ENCODE assay signal across 9 cellular contexts in the genomic region with DNA sequence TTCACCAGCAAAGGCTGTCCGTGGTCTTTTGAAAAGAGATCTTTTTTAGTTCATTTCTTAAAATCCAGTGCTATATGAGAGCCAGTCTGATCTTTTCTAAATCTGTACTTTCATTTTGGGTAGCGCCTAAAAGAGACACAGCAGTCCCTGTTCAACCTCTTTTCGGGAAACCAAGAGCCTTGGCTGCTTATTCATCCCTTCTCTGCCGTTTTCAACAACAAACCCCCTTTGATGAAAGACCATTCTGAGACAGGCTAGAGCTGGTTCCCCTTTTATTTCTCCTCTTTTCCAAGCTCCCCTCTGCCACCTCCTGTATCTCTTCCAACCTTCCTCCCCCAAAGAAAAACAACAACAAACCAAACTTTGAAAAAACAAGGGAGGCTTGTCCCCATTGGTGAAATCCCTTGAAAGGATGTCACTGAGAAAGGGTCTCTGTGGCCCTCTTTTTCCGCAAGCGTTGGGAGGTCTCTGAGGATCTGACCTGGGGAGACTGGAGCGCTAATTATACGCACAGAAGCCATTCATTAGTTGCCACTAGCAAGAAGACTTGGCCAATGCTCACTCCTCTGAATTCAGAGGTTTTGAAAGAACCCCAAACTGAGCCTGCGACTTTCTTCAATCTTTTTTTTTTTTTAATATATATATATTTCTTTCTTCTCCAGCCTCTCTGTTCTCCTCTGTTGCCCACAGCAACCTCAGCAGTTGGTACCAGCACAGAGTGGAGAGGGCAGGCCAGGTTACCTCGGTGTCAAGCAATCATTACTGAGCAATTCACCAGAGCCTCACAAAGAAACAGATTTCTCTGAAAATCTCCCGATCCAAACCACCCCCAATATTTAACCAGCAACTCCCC.
DNase-seq lines count a peak whose midpoint lies in the region; ATAC-seq and TF ChIP-seq lines count a peak whose summit lies in the region.
"Had no signal": no experiment of that assay in that cellular context is flagged by ENCODE, and none has a peak within 500 bp of the region (broad histone marks: within the 10 kb centered on the region; RNA-seq: fewer than 3 reads in every experiment).

No MANE protein-coding gene starts in this region.

- H3K14ac ChIP-seq in neuronal stem cell (ENCODE audit: low read length), result no peak overlapping the region

- no peak overlapping the region for H3K23ac ChIP-seq in neuronal stem cell (ENCODE audit: low read depth, low read length, poor library complexity)

- H3K9ac ChIP-seq in OCI-LY3 (ENCODE audit: low read length), result no peak overlapping the region
- H3K9ac ChIP-seq in neuronal stem cell (ENCODE audit: low read depth, low read length, poor library complexity), result no peak overlapping the region

- WGBS in neuronal stem cell (ENCODE audit: extremely low coverage in 2 of 2, insufficient read length in 2 of 2, insufficient replicate concordance in 1 of 2), 2 donors, result no CpG with 5 or more reads among the region's 11 CpGs

- peak overlapping the region; percentile 82 to 97 (median 91) for H3K27ac Mint-ChIP-seq in CD4-positive, CD25-positive, alpha-beta regulatory T cell

- H3K9me3 ChIP-seq in CD4-positive, CD25-positive, alpha-beta regulatory T cell (ENCODE audit: control insufficient read depth in 2 of 2, low read length in 2 of 2), result no peaks in the 10 kb centered on the region
- H3K9me3 ChIP-seq in OCI-LY3 (ENCODE audit: insufficient read depth, low read length) (no peaks in the 10 kb centered on the region), neuronal stem cell (replicated peaks in 1 of 2; ENCODE audit: control insufficient read depth in 2 of 2, insufficient read depth in 1 of 2, low read depth in 1 of 2, low read length in 2 of 2) (no peaks in the 10 kb centered on the region)
- H3K9me3 ChIP-seq in effector memory CD4-positive, alpha-beta T cell (ENCODE audit: control insufficient read depth, low read length), result no peaks in the 10 kb centered on the region

- no peak for ATAC-seq in CD4-positive, CD25-positive, alpha-beta regulatory T cell (ENCODE audit: low read depth in 2 of 2)
- ATAC-seq in GM21717 (IDR thresholded peaks at IDR 0.05; ENCODE audit: unreplicated experiment) (no peak), HG02610 (IDR thresholded peaks at IDR 0.05; ENCODE audit: unreplicated experiment) (no peak), GM18511 (IDR thresholded peaks at IDR 0.05; ENCODE audit: unreplicated experiment) (no peak), HG03025 (IDR thresholded peaks at IDR 0.05; ENCODE audit: low FRiP score, unreplicated experiment) (no peak)

- H3K36me3 ChIP-seq in CD4-positive, CD25-positive, alpha-beta regulatory T cell (ENCODE audit: control insufficient read depth, insufficient read depth, low read length), result no peaks in the 10 kb centered on the region
- H3K36me3 ChIP-seq in OCI-LY3 (replicated peaks; ENCODE audit: low read depth, low read length) (no peaks in the 10 kb centered on the region), neuronal stem cell (replicated peaks in 1 of 2; ENCODE audit: control insufficient read depth in 2 of 2, insufficient read depth in 2 of 2, low read length in 2 of 2) (no peaks in the 10 kb centered on the region)
- no peaks in the 10 kb centered on the region for H3K36me3 ChIP-seq in effector memory CD4-positive, alpha-beta T cell (ENCODE audit: control insufficient read depth, insufficient read depth, low read length)

- H3K4me2 ChIP-seq in OCI-LY3 (ENCODE audit: low read length), result peak overlapping the region; percentile 18; the same call in 1 of the 2 replicates
- H3K4me2 ChIP-seq in neuronal stem cell (ENCODE audit: insufficient read depth, low read length, poor library complexity, severe bottlenecking), result no peak overlapping the region

- no peak overlapping the region for H3K4ac ChIP-seq in neuronal stem cell (ENCODE audit: low read length)

- no peak overlapping the region for H2AK5ac ChIP-seq in neuronal stem cell (ENCODE audit: low read depth, low read length)

- H3K4me1 ChIP-seq in CD4-positive, CD25-positive, alpha-beta regulatory T cell (ENCODE audit: control insufficient read depth, insufficient read depth, low read length, poor library complexity, severe bottlenecking), result peaks cover 28% of the 10 kb centered on the region
- H3K4me1 ChIP-seq in OCI-LY3 (ENCODE audit: low read length) (peaks cover 19% of the 10 kb centered on the region), neuronal stem cell (ENCODE audit: control insufficient read depth in 2 of 2, insufficient read depth in 1 of 2, low read depth in 1 of 2, low read length in 2 of 2) (peaks cover 16 to 29% of the 10 kb centered on the region in 2 donors)
- peaks cover 33% of the 10 kb centered on the region for H3K4me1 ChIP-seq in effector memory CD4-positive, alpha-beta T cell (ENCODE audit: control insufficient read depth, insufficient read depth, low read length, poor library complexity, severe bottlenecking)

- H2BK5ac ChIP-seq in neuronal stem cell (ENCODE audit: low read length), result no peak overlapping the region

- peak overlapping the region; percentile 39 for H3K4me3 ChIP-seq in CD4-positive, CD25-positive, alpha-beta regulatory T cell (ENCODE audit: low read depth, low read length)
- H3K4me3 ChIP-seq in OCI-LY3 (ENCODE audit: low read length), result no peak overlapping the region
- H3K4me3 ChIP-seq in effector memory CD4-positive, alpha-beta T cell (ENCODE audit: insufficient read depth, low read depth, low read length, poor library complexity, severe bottlenecking), result peak overlapping the region; percentile 7
- no peak overlapping the region for H3K4me3 ChIP-seq in neuronal stem cell (ENCODE audit: low read length in 2 of 2)

- H3K9me3 Mint-ChIP-seq in CD4-positive, CD25-positive, alpha-beta regulatory T cell, result no peaks in the 10 kb centered on the region

- H4K91ac ChIP-seq in neuronal stem cell (ENCODE audit: low read depth, low read length, poor library complexity), result no peak overlapping the region

- H3K79me2 ChIP-seq in OCI-LY3 (ENCODE audit: low read length), result peaks cover 15% of the 10 kb centered on the region

- peak in 1 of 3 donors; percentile 24 for DNase-seq in CD4-positive, CD25-positive, alpha-beta regulatory T cell
- DNase-seq in effector memory CD4-positive, alpha-beta T cell, result no peak
- DNase-seq in neuronal stem cell (ENCODE audit: low spot score), result no peak
- DNase-seq: Karpas-422 had no signal

- H2BK15ac ChIP-seq in neuronal stem cell (ENCODE audit: low read length), result no peak overlapping the region

- H2BK12ac ChIP-seq in neuronal stem cell (ENCODE audit: low read length), result no peak overlapping the region

- no peaks in the 10 kb centered on the region; the same call in 1 of the 2 replicates for H4K20me1 ChIP-seq in OCI-LY3 (ENCODE audit: insufficient read depth, low read length)

- no peak overlapping the region for H2AFZ ChIP-seq in OCI-LY3 (ENCODE audit: low read depth, low read length)
- peak overlapping the region; percentile 49 for H2AFZ ChIP-seq in neuronal stem cell (ENCODE audit: low read length)

- H3K79me1 ChIP-seq in neuronal stem cell (ENCODE audit: low read depth, low read length), result no peaks in the 10 kb centered on the region

- no peak overlapping the region for H4K8ac ChIP-seq in neuronal stem cell (ENCODE audit: low read depth, low read length)

- no peak for TF ChIP-seq CTCF in OCI-LY3 (IDR thresholded peaks at IDR 0.05; ENCODE audit: low read depth, low read length)

- no peaks in the 10 kb centered on the region for H3K27me3 Mint-ChIP-seq in CD4-positive, CD25-positive, alpha-beta regulatory T cell

- H3K27me3 ChIP-seq in CD4-positive, CD25-positive, alpha-beta regulatory T cell (ENCODE audit: control insufficient read depth, insufficient read depth, low read length), result no peaks in the 10 kb centered on the region
- H3K27me3 ChIP-seq in OCI-LY3 (ENCODE audit: low read depth, low read length) (no peaks in the 10 kb centered on the region), neuronal stem cell (ENCODE audit: control insufficient read depth in 3 of 3, insufficient read depth in 3 of 3, low read depth in 1 of 3, low read length in 3 of 3) (no peaks in the 10 kb centered on the region)
- no peaks in the 10 kb centered on the region for H3K27me3 ChIP-seq in effector memory CD4-positive, alpha-beta T cell (replicated peaks; ENCODE audit: control insufficient read depth, insufficient read depth, low read length, poor library complexity, severe bottlenecking)

- H3K27ac ChIP-seq in CD4-positive, CD25-positive, alpha-beta regulatory T cell (ENCODE audit: insufficient read depth, low read length, poor library complexity, severe bottlenecking), result peak overlapping the region; percentile 34
- H3K27ac ChIP-seq in OCI-LY3 (ENCODE audit: low read length) (no peak overlapping the region), neuronal stem cell (replicated peaks; ENCODE audit: low read length) (peak overlapping the region; percentile 34)
- peak overlapping the region; percentile 66 for H3K27ac ChIP-seq in effector memory CD4-positive, alpha-beta T cell (ENCODE audit: insufficient read depth, low read length, poor library complexity, severe bottlenecking)

- H3K18ac ChIP-seq in neuronal stem cell (ENCODE audit: low read length), result no peak overlapping the region

- no peak overlapping the region for H2BK120ac ChIP-seq in neuronal stem cell (ENCODE audit: low read depth, low read length)

- peaks cover 33 to 69% (median 33%) of the 10 kb centered on the region in 4 donors for H3K4me1 Mint-ChIP-seq in CD4-positive, CD25-positive, alpha-beta regulatory T cell

- H3K36me3 Mint-ChIP-seq in CD4-positive, CD25-positive, alpha-beta regulatory T cell, result no peaks in the 10 kb centered on the region

- peak overlapping the region; percentile 36 to 92 (median 62) for H3K4me3 Mint-ChIP-seq in CD4-positive, CD25-positive, alpha-beta regulatory T cell

Comparison
In these comparisons a context has a peak if more than half of its experiments do, and no peak if none do; other contexts are left out.
1. H3K4me3 ChIP-seq: peak in CD4-positive, CD25-positive, alpha-beta regulatory T cell (single experiment) and effector memory CD4-positive, alpha-beta T cell (single experiment); none in OCI-LY3 (single experiment) and neuronal stem cell (0 of 2).